Comparison of ENCODE assay signal across 1 cellular context in genomic region chr19:4198467-4199126, GRCh38.
TF ChIP-seq lines count a peak whose summit lies in the region.

No MANE protein-coding gene starts in this region.

TF ChIP-seq in neural cell, 6 proteins besides CTCF, POLR2A, EP300 and RAD21 (continued from another document):
- TF ChIP-seq REST (IDR thresholded peaks at IDR 0.05; ENCODE audit: borderline replicate concordance) (no peak), EZH2 (IDR thresholded peaks at IDR 0.05; ENCODE audit: borderline replicate concordance, insufficient read depth, low read length, poor library complexity, severe bottlenecking) (no peak), SMC3 (conservative IDR thresholded peaks at IDR 0.05; ENCODE audit: poor library complexity) (no peak)
